In genomic region chr16:3458278-3458851, GRCh38 we compare ENCODE assay signal across 8 cellular contexts. TPM values are rescaled to one million over a fixed set of nuclear protein-coding genes. Genes with fewer than 3 reads are reported as not detected.
DNase-seq lines count a peak whose midpoint lies in the region; ATAC-seq and TF ChIP-seq lines count a peak whose summit lies in the region.

No MANE protein-coding gene starts in this region.

- H3K27ac Mint-ChIP-seq in IgD-negative memory B cell (peak overlapping the region; percentile 49 to 87 (median 72)), immature natural killer cell (peak overlapping the region; percentile 65 to 97 (median 86))

- H3K36me3 ChIP-seq in BLaER1 treated with 17β-estradiol and CSF1 and Interleukin-3, amounts not matched to agents 10 nM and 100 nM: peaks cover 4 to 26% (median 16%) of the 10 kb centered on the region in 11 experiments; a peak in 18 of 22 replicates
- H3K36me3 ChIP-seq in smooth muscle cell (ENCODE audit: low read depth): no peaks in the 10 kb centered on the region

- H3K9ac ChIP-seq in BLaER1 treated with 17β-estradiol and CSF1 and Interleukin-3, amounts not matched to agents 10 nM and 100 nM: peak overlapping the region; percentile 90 to 100 (median 97)
- peak overlapping the region; percentile 98 for H3K9ac ChIP-seq in smooth muscle cell (ENCODE audit: low read depth)

- peak in 1 of 3 donors; percentile 9 for DNase-seq in immature natural killer cell
- no peak for DNase-seq in smooth muscle cell (lab: John Stamatoyannopoulos, UW; ENCODE audit: unreplicated experiment)
- DNase-seq in cerebellar nuclear complex (lab: John Stamatoyannopoulos, UW): no peak

- H4K20me1 ChIP-seq in BLaER1 treated with 17β-estradiol and CSF1 and Interleukin-3, amounts not matched to agents 10 nM and 100 nM: peaks cover 32 to 52% (median 47%) of the 10 kb centered on the region in 11 experiments
- H4K20me1 ChIP-seq in smooth muscle cell (ENCODE audit: low read depth): peaks cover 48% of the 10 kb centered on the region

- H3K9me3 Mint-ChIP-seq in IgD-negative memory B cell: no peaks in the 10 kb centered on the region
- H3K9me3 Mint-ChIP-seq in immature natural killer cell: no peaks in the 10 kb centered on the region

- H3K4me3 Mint-ChIP-seq in IgD-negative memory B cell: peak overlapping the region; percentile 63 to 94 (median 91)
- peak overlapping the region; percentile 90 to 94 (median 93) for H3K4me3 Mint-ChIP-seq in immature natural killer cell

- peak overlapping the region; percentile 95 to 100 (median 98) for H3K27ac ChIP-seq in BLaER1 treated with 17β-estradiol and CSF1 and Interleukin-3, amounts not matched to agents 10 nM and 100 nM
- H3K27ac ChIP-seq in angular gyrus (ENCODE audit: low read depth, low read length) (peak overlapping the region; percentile 78), smooth muscle cell (ENCODE audit: low read depth) (peak overlapping the region; percentile 77)

- H3K9me3 ChIP-seq in BLaER1 treated with 17β-estradiol and CSF1 and Interleukin-3, amounts not matched to agents 10 nM and 100 nM (replicated peaks in 1 of 11): peaks cover 0 to 11% (median 5%) of the 10 kb centered on the region in 11 experiments; a peak in 7 of 22 replicates
- no peaks in the 10 kb centered on the region for H3K9me3 ChIP-seq in smooth muscle cell (replicated peaks; ENCODE audit: low read depth)

- H3K27me3 Mint-ChIP-seq in IgD-negative memory B cell: no peaks in the 10 kb centered on the region
- peaks cover 4 to 8% (median 6%) of the 10 kb centered on the region in 3 donors for H3K27me3 Mint-ChIP-seq in immature natural killer cell (ENCODE audit: low read depth in 3 of 3)

- H3K4me2 ChIP-seq in BLaER1 treated with 17β-estradiol and CSF1 and Interleukin-3, amounts not matched to agents 10 nM and 100 nM: peak overlapping the region; percentile 90 to 98 (median 95)
- peak overlapping the region; percentile 88 for H3K4me2 ChIP-seq in smooth muscle cell

- peak; percentile 24 for ATAC-seq in GM19035 (IDR thresholded peaks at IDR 0.05; ENCODE audit: unreplicated experiment)
- ATAC-seq in HG03571 (IDR thresholded peaks at IDR 0.05; ENCODE audit: unreplicated experiment): no peak

- H3K36me3 Mint-ChIP-seq in IgD-negative memory B cell (no peaks in the 10 kb centered on the region), immature natural killer cell (no peaks in the 10 kb centered on the region)

- H3K27me3 ChIP-seq in BLaER1 treated with 17β-estradiol and CSF1 and Interleukin-3, amounts not matched to agents 10 nM and 100 nM: no peaks in the 10 kb centered on the region
- no peaks in the 10 kb centered on the region for H3K27me3 ChIP-seq in smooth muscle cell (ENCODE audit: low read depth)

- H3K79me2 ChIP-seq in smooth muscle cell (ENCODE audit: low read depth): peaks cover 49% of the 10 kb centered on the region

- no peak for TF ChIP-seq CTCF in smooth muscle cell (IDR thresholded peaks at IDR 0.05; ENCODE audit: borderline replicate concordance, insufficient read depth, poor library complexity, severe bottlenecking)

- peak overlapping the region; percentile 73 to 98 (median 92) for H3K4me3 ChIP-seq in BLaER1 treated with 17β-estradiol and CSF1 and Interleukin-3, amounts not matched to agents 10 nM and 100 nM
- peak overlapping the region; percentile 86 for H3K4me3 ChIP-seq in smooth muscle cell

- WGBS in smooth muscle cell (ENCODE audit: low lambda C conversion rate): under 1% methylated on average over 40 of the region's 47 CpGs

- H3F3A ChIP-seq in smooth muscle cell (ENCODE audit: low read depth): peaks cover 7% of the 10 kb centered on the region

- peaks cover 36 to 39% (median 37%) of the 10 kb centered on the region in 3 donors for H3K4me1 Mint-ChIP-seq in IgD-negative memory B cell
- peaks cover 48 to 56% of the 10 kb centered on the region in 2 donors for H3K4me1 Mint-ChIP-seq in immature natural killer cell

- peaks cover 43 to 62% (median 47%) of the 10 kb centered on the region in 10 experiments for H3K4me1 ChIP-seq in BLaER1 treated with 17β-estradiol and CSF1 and Interleukin-3, amounts not matched to agents 10 nM and 100 nM
- H3K4me1 ChIP-seq in smooth muscle cell (ENCODE audit: low read depth): peaks cover 32% of the 10 kb centered on the region

- H2AFZ ChIP-seq in smooth muscle cell (ENCODE audit: low read depth): no peak overlapping the region

RNA-seq across cellular contexts. Expression of gene NAA60, which starts 14.9 kb away (rescaled TPM):
- polyA plus RNA-seq in IgD-negative memory B cell: 36.5 TPM
- 10 to 100 TPM; 19.1 to 64.9 (median 26.2) TPM for polyA plus RNA-seq in immature natural killer cell
- total RNA-seq in smooth muscle cell: 23.6 and 42.6 TPM in 2 replicates
- polyA plus RNA-seq in smooth muscle cell: 54.1 and 59.2 TPM in 2 replicates

RNA-seq across cellular contexts. Expression of gene ZNF597, which starts 15.1 kb away (rescaled TPM):
- polyA plus RNA-seq in IgD-negative memory B cell: 1.0 TPM
- polyA plus RNA-seq in immature natural killer cell: 1 to 10 TPM in 2 of 3 donors, under 1 TPM in 1; 0.37 to 1.7 (median 1.2) TPM
- total RNA-seq in smooth muscle cell: 12.5 and 16.2 TPM in 2 replicates
- polyA plus RNA-seq in smooth muscle cell: 5.7 and 6.7 TPM in 2 replicates

RNA-seq across cellular contexts. Expression of gene C16orf90, which starts 36.9 kb away (rescaled TPM):
- not detected for polyA plus RNA-seq in IgD-negative memory B cell
- polyA plus RNA-seq in immature natural killer cell: not detected
- not detected in 2 replicates for total RNA-seq in smooth muscle cell
- not detected in 2 replicates for polyA plus RNA-seq in smooth muscle cell

RNA-seq across cellular contexts. Expression of gene CLUAP1, which starts 42.4 kb away (rescaled TPM):
- 3.9 TPM for polyA plus RNA-seq in IgD-negative memory B cell
- 10 to 100 TPM in 2 of 3 donors, 1 to 10 TPM in 1; 4.7 to 16.6 (median 10.3) TPM for polyA plus RNA-seq in immature natural killer cell
- total RNA-seq in smooth muscle cell: 16.5 and 20.5 TPM in 2 replicates
- 18.7 and 18.9 TPM in 2 replicates for polyA plus RNA-seq in smooth muscle cell

RNA-seq across cellular contexts. Expression of gene ZNF174, which starts 57.4 kb away (rescaled TPM):
- polyA plus RNA-seq in IgD-negative memory B cell: 15.5 TPM
- polyA plus RNA-seq in immature natural killer cell: 10 to 100 TPM in 1 of 3 donors, 1 to 10 TPM in 2; 4.7 to 19.4 (median 8.5) TPM
- 8.0 and 10.4 TPM in 2 replicates for total RNA-seq in smooth muscle cell
- polyA plus RNA-seq in smooth muscle cell: 6.8 and 8.3 TPM in 2 replicates
